In the genomic region with DNA sequence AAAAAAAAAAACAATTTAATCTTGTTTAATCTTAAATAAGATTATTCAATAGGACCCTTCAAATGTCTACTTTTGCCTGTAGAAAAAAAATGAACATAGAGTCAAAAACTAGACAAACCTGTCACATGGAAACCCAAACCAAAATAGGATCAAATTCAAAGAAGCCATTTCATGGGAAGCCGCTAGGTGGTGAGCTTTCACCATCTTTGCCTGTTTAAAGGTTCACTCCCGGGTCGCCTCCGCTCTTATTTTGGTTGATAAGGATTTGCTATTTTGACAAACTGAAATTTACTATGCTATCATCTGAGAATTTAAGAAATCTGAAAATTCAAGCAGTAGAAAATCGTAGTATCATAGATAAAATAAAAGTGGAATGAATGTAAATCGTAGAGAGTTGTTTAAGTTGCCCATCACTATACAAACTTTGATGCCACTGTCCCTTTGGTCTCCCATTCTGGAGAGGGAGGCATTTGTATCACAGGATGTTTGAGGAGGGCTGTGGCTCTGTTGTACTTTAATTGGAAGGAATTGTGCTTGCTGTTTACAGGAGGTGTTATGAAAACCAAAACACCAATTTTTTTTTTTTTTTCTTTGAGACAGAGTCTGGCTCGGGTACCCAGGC, we compare ENCODE assay signal across 8 cellular contexts. TPM values are rescaled to one million over a fixed set of nuclear protein-coding genes. Genes with fewer than 3 reads are reported as not detected.
DNase-seq lines count a peak whose midpoint lies in the region; ATAC-seq and TF ChIP-seq lines count a peak whose summit lies in the region.

No MANE protein-coding gene starts in this region.

- peaks cover 4% of the 10 kb centered on the region for H3K27me3 Mint-ChIP-seq in activated CD4-positive, alpha-beta T cell treated with anti-CD3 and anti-CD28 coated beads for 36 hours
- H3K27me3 Mint-ChIP-seq in nephron (ENCODE audit: low read depth) = peaks cover 19% of the 10 kb centered on the region

- H3K27ac Mint-ChIP-seq in activated CD4-positive, alpha-beta T cell treated with anti-CD3 and anti-CD28 coated beads for 36 hours = no peak overlapping the region
- no peak overlapping the region for H3K27ac Mint-ChIP-seq in nephron

- in situ Hi-C loops in SK-MEL-5 (cut with HindIII; ENCODE audit: low pct_unique_long_range_greater_than_20kb, low sequenced_read_pairs) = loop anchor here (25.0 kb wide), 1 partner anchor 299 kb away; no protein-coding TSS in a partner anchor

- POLR2A ChIA-PET in activated CD4-positive, alpha-beta T cell treated with anti-CD3 and anti-CD28 coated beads for 36 hours (lab: Charles Lee) = no interaction called here

- H3K4me1 Mint-ChIP-seq in activated CD4-positive, alpha-beta T cell treated with anti-CD3 and anti-CD28 coated beads for 36 hours = no peaks in the 10 kb centered on the region
- H3K4me1 Mint-ChIP-seq in nephron = no peaks in the 10 kb centered on the region

- H3K9me3 Mint-ChIP-seq in activated CD4-positive, alpha-beta T cell treated with anti-CD3 and anti-CD28 coated beads for 36 hours (ENCODE audit: low read depth) = no peaks in the 10 kb centered on the region
- no peaks in the 10 kb centered on the region for H3K9me3 Mint-ChIP-seq in nephron

- intact Hi-C loops in activated CD4-positive, alpha-beta T cell treated with anti-CD3 and anti-CD28 coated beads for 36 hours (cut with DNase I, micrococcal nuclease) = loop anchor here (1.0 to 5.0 kb wide), 6 partner anchors 282 to 660 kb away; no protein-coding TSS in a partner anchor

- H3K36me3 Mint-ChIP-seq in activated CD4-positive, alpha-beta T cell treated with anti-CD3 and anti-CD28 coated beads for 36 hours (ENCODE audit: low read depth) = no peaks in the 10 kb centered on the region
- no peaks in the 10 kb centered on the region for H3K36me3 Mint-ChIP-seq in nephron (ENCODE audit: low read depth)

- H3K4me3 ChIP-seq in epithelial cell of proximal tubule (ENCODE audit: low read depth, low read length) = no peak overlapping the region

- no peak for ATAC-seq in activated CD4-positive, alpha-beta T cell treated with anti-CD3 and anti-CD28 coated beads for 36 hours
- peak; percentile 73 for ATAC-seq in GM21723 (IDR thresholded peaks at IDR 0.05; ENCODE audit: unreplicated experiment)

- CTCF ChIA-PET in activated CD4-positive, alpha-beta T cell treated with anti-CD3 and anti-CD28 coated beads for 36 hours (lab: Charles Lee) = interaction anchor here (0.7 to 1.7 kb wide), 4 partner anchors 182 to 376 kb away, joined by 3 to 8 read pairs (median 3); no protein-coding TSS in a partner anchor

- H3K4me3 Mint-ChIP-seq in activated CD4-positive, alpha-beta T cell treated with anti-CD3 and anti-CD28 coated beads for 36 hours = no peak overlapping the region
- H3K4me3 Mint-ChIP-seq in nephron = no peak overlapping the region

- peak; percentile 61 for DNase-seq in activated CD4-positive, alpha-beta T cell treated with anti-CD3 and anti-CD28 coated beads for 36 hours
- no peak for DNase-seq in activated CD4-positive, alpha-beta T cell treated with anti-CD3 and anti-CD28 coated beads for 4 hours
- DNase-seq in NAMALWA (ENCODE audit: low spot score) (peak; percentile 70), SK-MEL-5 (ENCODE audit: low read depth, low spot score) (peak; percentile 83), epithelial cell of proximal tubule (ENCODE audit: low read depth) (no peak), activated gamma-delta T cell treated with Interleukin-2 at 50 U/mL for 16 hours (no peak)

- TF ChIP-seq CTCF in epithelial cell of proximal tubule (conservative IDR thresholded peaks at IDR 0.05; ENCODE audit: low read depth, low read length) = peak; percentile 91
- peak; percentile 91 to 94 (median 92) for TF ChIP-seq CTCF in nephron (IDR thresholded peaks at IDR 0.05; ENCODE audit: unreplicated experiment in 3 of 3)

RNA-seq across cellular contexts. Expression of a gene that starts 43.5 kb away (rescaled TPM):
- not detected for total RNA-seq in activated CD4-positive, alpha-beta T cell treated with anti-CD3 and anti-CD28 coated beads for 36 hours
- 0.11 and 0.43 TPM in 2 replicates for total RNA-seq in SK-MEL-5 (2014; rRNA removed; shearing (Covaris generic))
- 0.01 and 0.24 TPM in 2 replicates for polyA plus RNA-seq in SK-MEL-5 (2015; cell fraction: cytosol; rRNA removed)
- polyA plus RNA-seq in SK-MEL-5 (2015; cell fraction: nucleus; rRNA removed) = 0.39 TPM in 1 of 2 replicates, not detected in the other
- 1.2 and 1.7 TPM in 2 replicates for total RNA-seq in epithelial cell of proximal tubule

Comparison
In these comparisons a context has a peak if more than half of its experiments do, and no peak if none do; other contexts are left out.
1. DNase-seq: peak in activated CD4-positive, alpha-beta T cell treated with anti-CD3 and anti-CD28 coated beads for 36 hours (single experiment), NAMALWA (single experiment) and SK-MEL-5 (single experiment); none in activated CD4-positive, alpha-beta T cell treated with anti-CD3 and anti-CD28 coated beads for 4 hours (0 of 2), epithelial cell of proximal tubule (single experiment) and activated gamma-delta T cell treated with Interleukin-2 at 50 U/mL for 16 hours (single experiment).